20 cellular contexts compared by ENCODE assay signal in the genomic region with DNA sequence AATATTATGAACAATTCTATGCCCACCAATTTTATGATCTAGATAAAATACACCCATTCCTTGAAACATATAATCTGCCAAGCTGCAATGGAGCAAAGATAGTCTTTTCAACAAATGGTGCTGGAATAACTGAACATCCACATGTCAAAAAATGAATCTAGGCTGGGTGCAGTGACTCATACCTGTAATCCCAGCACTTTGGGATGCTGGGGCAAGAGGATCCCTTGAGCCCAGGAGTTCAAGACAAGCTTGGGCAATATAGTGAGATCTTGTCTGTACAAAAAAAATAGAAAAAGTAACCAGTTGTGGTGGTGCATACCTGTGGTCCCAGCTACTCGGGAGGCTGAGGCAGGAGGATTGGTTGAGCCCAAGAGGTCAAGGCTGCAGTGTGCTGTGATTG.
"Had no signal": no experiment of that assay in that cellular context is flagged by ENCODE, and none has a peak within 500 bp of the region (broad histone marks: within the 10 kb centered on the region; RNA-seq: fewer than 3 reads in every experiment).

No MANE protein-coding gene starts in this region.

- H3K27me3 Mint-ChIP-seq: memory B cell had no signal

- H3K4me3 Mint-ChIP-seq: memory B cell; natural killer cell; stimulated activated effector memory CD8-positive, alpha-beta T cell treated with anti-CD3 and anti-CD28 coated beads, Interleukin-12 subunit alpha, Interleukin-12 subunit beta, amount 100 ng/mL, for 72 hours had no signal

- H3K4me1 Mint-ChIP-seq: memory B cell; natural killer cell; stimulated activated effector memory CD8-positive, alpha-beta T cell treated with anti-CD3 and anti-CD28 coated beads, Interleukin-12 subunit alpha, Interleukin-12 subunit beta, amount 100 ng/mL, for 72 hours had no signal

- H3K9me3 Mint-ChIP-seq: memory B cell; natural killer cell; stimulated activated effector memory CD8-positive, alpha-beta T cell treated with anti-CD3 and anti-CD28 coated beads, Interleukin-12 subunit alpha, Interleukin-12 subunit beta, amount 100 ng/mL, for 72 hours had no signal

- H3K9me3 ChIP-seq: esophagus muscularis mucosa, lower lobe of right lung, ovary, stomach, thyroid gland had no signal

- H3K27ac ChIP-seq: dorsolateral prefrontal cortex, epithelial cell of prostate, esophagus muscularis mucosa, lower lobe of right lung, ovary, stomach, thyroid gland had no signal

- H3K36me3 Mint-ChIP-seq: memory B cell; natural killer cell; stimulated activated effector memory CD8-positive, alpha-beta T cell treated with anti-CD3 and anti-CD28 coated beads, Interleukin-12 subunit alpha, Interleukin-12 subunit beta, amount 100 ng/mL, for 72 hours had no signal

- H3K4me3 ChIP-seq: dorsolateral prefrontal cortex, esophagus muscularis mucosa, lower lobe of right lung, ovary, smooth muscle cell, stomach, thyroid gland had no signal

- H3K4me1 ChIP-seq: esophagus muscularis mucosa, lower lobe of right lung, stomach, thyroid gland had no signal

- DNase-seq: dorsolateral prefrontal cortex; effector CD4-positive, alpha-beta T cell; left ventricle myocardium superior; lower lobe of right lung; natural killer cell; occipital lobe; ovary; retina; stimulated activated CD4-positive, alpha-beta T cell treated with anti-CD3 and anti-CD28 coated beads, Interleukin-2, amount 100 ng/mL, for 24 hours; stimulated activated CD4-positive, alpha-beta T cell treated with anti-CD3 and anti-CD28 coated beads, Interleukin-4, amount 100 ng/mL, for 24 hours; stimulated activated naive CD4-positive, alpha-beta T cell treated with Interleukin-2 at 50 U/mL for 16 hours; stomach; thyroid gland; trophoblast cell had no signal

- H3K27me3 ChIP-seq: dorsolateral prefrontal cortex, esophagus muscularis mucosa, ovary, stomach, thyroid gland had no signal

- H3K36me3 ChIP-seq: esophagus muscularis mucosa, lower lobe of right lung, ovary, stomach, thyroid gland had no signal

- H3K4me2 ChIP-seq: smooth muscle cell had no signal

- ATAC-seq: left ventricle myocardium superior; lower lobe of right lung; natural killer cell; sciatic nerve; stimulated activated effector memory CD8-positive, alpha-beta T cell treated with anti-CD3 and anti-CD28 coated beads, Interleukin-12 subunit alpha, Interleukin-12 subunit beta, amount 100 ng/mL, for 72 hours had no signal
